In genomic region chr12:10122689-10123088, GRCh38 we compare ENCODE assay signal across 30 cellular contexts. TPM values are rescaled to one million over a fixed set of nuclear protein-coding genes. Genes with fewer than 3 reads are reported as not detected.
"Had no signal": no experiment of that assay in that cellular context is flagged by ENCODE, and none has a peak within 500 bp of the region (broad histone marks: within the 10 kb centered on the region; RNA-seq: fewer than 3 reads in every experiment).

No MANE protein-coding gene starts in this region.

- H3K4me1 ChIP-seq: gastrocnemius medialis, left ventricle myocardium inferior, parathyroid adenoma, right atrium auricular region, stomach, thyroid gland had no signal

- ATAC-seq: esophagus mucosa; gastrocnemius medialis; heart left ventricle; left cardiac atrium; lower lobe of right lung; natural killer cell; sciatic nerve; stimulated activated effector memory CD8-positive, alpha-beta T cell treated with anti-CD3 and anti-CD28 coated beads, Interleukin-12 subunit alpha, Interleukin-12 subunit beta, amount 100 ng/mL, for 72 hours had no signal

- H3K9me3 Mint-ChIP-seq: natural killer cell had no signal

- H3K36me3 Mint-ChIP-seq: natural killer cell; stimulated activated effector memory CD8-positive, alpha-beta T cell treated with anti-CD3 and anti-CD28 coated beads, Interleukin-12 subunit alpha, Interleukin-12 subunit beta, amount 100 ng/mL, for 72 hours had no signal

- H3K27ac Mint-ChIP-seq: natural killer cell; progenitor cell of endocrine pancreas; stimulated activated effector memory CD8-positive, alpha-beta T cell treated with anti-CD3 and anti-CD28 coated beads, Interleukin-12 subunit alpha, Interleukin-12 subunit beta, amount 100 ng/mL, for 72 hours had no signal

- H3K4me3 Mint-ChIP-seq: natural killer cell; stimulated activated effector memory CD8-positive, alpha-beta T cell treated with anti-CD3 and anti-CD28 coated beads, Interleukin-12 subunit alpha, Interleukin-12 subunit beta, amount 100 ng/mL, for 72 hours had no signal

- H3K79me2 ChIP-seq: hepatocyte, parathyroid adenoma had no signal

- H3K9me3 ChIP-seq: gastrocnemius medialis, lower lobe of right lung, right atrium auricular region, stomach, thyroid gland had no signal

- H2AFZ ChIP-seq: hepatocyte, parathyroid adenoma had no signal

- H3K27me3 Mint-ChIP-seq: progenitor cell of endocrine pancreas had no signal

- H3K27ac ChIP-seq: epithelial cell of prostate, gastrocnemius medialis, hepatocyte, left ventricle myocardium inferior, parathyroid adenoma, right atrium auricular region, stomach, thyroid gland had no signal

- H3K4me3 ChIP-seq: dorsolateral prefrontal cortex, gastrocnemius medialis, heart left ventricle, hepatocyte, left ventricle myocardium inferior, lower lobe of right lung, right atrium auricular region, smooth muscle cell, stomach, thyroid gland had no signal

- H3K4me1 Mint-ChIP-seq: stimulated activated effector memory CD8-positive, alpha-beta T cell treated with anti-CD3 and anti-CD28 coated beads, Interleukin-12 subunit alpha, Interleukin-12 subunit beta, amount 100 ng/mL, for 72 hours had no signal

- H3K4me2 ChIP-seq: hepatocyte, smooth muscle cell had no signal

- H3K9ac ChIP-seq: parathyroid adenoma had no signal

- H3K36me3 ChIP-seq: gastrocnemius medialis, heart left ventricle, left ventricle myocardium inferior, lower lobe of right lung, right atrium auricular region, stomach, thyroid gland had no signal

- DNase-seq: cortex of kidney; dorsolateral prefrontal cortex; effector CD4-positive, alpha-beta T cell; foreskin fibroblast; gastrocnemius medialis; heart left ventricle; left cardiac atrium; left ventricle myocardium inferior; lower lobe of right lung; natural killer cell; stimulated activated CD4-positive, alpha-beta T cell treated with anti-CD3 and anti-CD28 coated beads, Interleukin-12 subunit alpha, Interleukin-12 subunit beta, amount 100 ng/mL, for 4 hours; stimulated activated CD4-positive, alpha-beta T cell treated with anti-CD3 and anti-CD28 coated beads, Interleukin-1b, Interleukin-23, amount 100 ng/mL, for 48 hours; stimulated activated CD4-positive, alpha-beta T cell treated with anti-CD3 and anti-CD28 coated beads, Interleukin-4, amount 100 ng/mL, for 1 hour; stimulated activated naive CD4-positive, alpha-beta T cell treated with Interleukin-2 at 50 U/mL for 16 hours; stomach; thyroid gland; trophoblast cell had no signal

- H3K27me3 ChIP-seq: dorsolateral prefrontal cortex, gastrocnemius medialis, heart left ventricle, hepatocyte, right atrium auricular region, stomach, thyroid gland had no signal

RNA-seq across cellular contexts. Expression of gene CLEC7A, which starts 7.3 kb away (rescaled TPM):
- total RNA-seq: progenitor cell of endocrine pancreas had no signal
- polyA plus RNA-seq: neural cell, smooth muscle cell had no signal

RNA-seq across cellular contexts. Expression of gene CLEC1A, which starts 23.9 kb away (rescaled TPM):
- total RNA-seq: natural killer cell, osteoblast, progenitor cell of endocrine pancreas, smooth muscle cell had no signal
- polyA plus RNA-seq: neural cell, smooth muscle cell had no signal

RNA-seq across cellular contexts. Expression of gene OLR1, which starts 49.2 kb away (rescaled TPM):
- total RNA-seq: kidney epithelial cell, progenitor cell of endocrine pancreas had no signal
- polyA plus RNA-seq: neural cell had no signal

RNA-seq across cellular contexts. Expression of gene TMEM52B, which starts 56.1 kb away (rescaled TPM):
- total RNA-seq: esophagus mucosa, gastrocnemius medialis, kidney epithelial cell, left cardiac atrium, left ventricle myocardium inferior, mesenteric fat pad, osteoblast, progenitor cell of endocrine pancreas, thyroid gland had no signal
- polyA plus RNA-seq: neural cell had no signal
